ENCODE assay signal across 1 cellular context in the genomic region with DNA sequence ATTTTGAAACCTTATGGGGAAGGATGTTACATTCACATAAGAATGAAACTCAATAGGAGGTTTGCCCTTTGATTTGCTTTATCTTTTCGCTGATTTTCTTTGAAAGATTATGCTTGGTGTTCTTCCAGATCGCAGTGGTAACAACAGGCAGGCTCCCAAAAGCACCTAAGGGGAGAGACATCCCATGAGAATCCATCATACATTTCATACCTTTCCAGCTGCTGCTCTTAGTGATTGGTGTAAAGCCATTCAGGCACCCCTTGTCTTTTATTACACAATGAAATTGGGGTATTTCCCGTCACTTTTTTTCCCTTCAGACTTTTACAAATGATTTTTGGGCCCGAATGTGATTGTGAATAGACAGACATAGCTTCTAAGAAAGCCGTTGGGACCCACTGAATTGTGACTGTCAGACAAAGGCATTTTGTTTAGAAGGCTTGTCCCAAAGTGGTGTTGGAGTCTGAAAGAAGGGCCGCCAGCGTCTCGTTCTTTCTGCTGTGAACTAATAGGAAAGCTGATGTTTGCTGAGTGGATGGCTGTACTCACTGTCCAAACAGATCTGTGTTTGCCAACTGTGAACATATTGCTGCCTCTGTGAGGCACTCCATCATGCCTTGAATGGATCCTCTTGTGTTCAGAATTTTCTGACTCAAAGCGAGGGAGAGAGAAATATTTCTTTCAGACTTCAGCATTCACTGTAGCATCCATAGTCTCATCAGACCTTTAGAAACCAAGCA.
TF ChIP-seq lines count a peak whose summit lies in the region.

No MANE protein-coding gene starts in this region.

TF ChIP-seq in HepG2, 621 proteins besides CTCF, POLR2A, EP300 and RAD21 (continued from another document and continues in another):
- TF ChIP-seq, protein P1, sequence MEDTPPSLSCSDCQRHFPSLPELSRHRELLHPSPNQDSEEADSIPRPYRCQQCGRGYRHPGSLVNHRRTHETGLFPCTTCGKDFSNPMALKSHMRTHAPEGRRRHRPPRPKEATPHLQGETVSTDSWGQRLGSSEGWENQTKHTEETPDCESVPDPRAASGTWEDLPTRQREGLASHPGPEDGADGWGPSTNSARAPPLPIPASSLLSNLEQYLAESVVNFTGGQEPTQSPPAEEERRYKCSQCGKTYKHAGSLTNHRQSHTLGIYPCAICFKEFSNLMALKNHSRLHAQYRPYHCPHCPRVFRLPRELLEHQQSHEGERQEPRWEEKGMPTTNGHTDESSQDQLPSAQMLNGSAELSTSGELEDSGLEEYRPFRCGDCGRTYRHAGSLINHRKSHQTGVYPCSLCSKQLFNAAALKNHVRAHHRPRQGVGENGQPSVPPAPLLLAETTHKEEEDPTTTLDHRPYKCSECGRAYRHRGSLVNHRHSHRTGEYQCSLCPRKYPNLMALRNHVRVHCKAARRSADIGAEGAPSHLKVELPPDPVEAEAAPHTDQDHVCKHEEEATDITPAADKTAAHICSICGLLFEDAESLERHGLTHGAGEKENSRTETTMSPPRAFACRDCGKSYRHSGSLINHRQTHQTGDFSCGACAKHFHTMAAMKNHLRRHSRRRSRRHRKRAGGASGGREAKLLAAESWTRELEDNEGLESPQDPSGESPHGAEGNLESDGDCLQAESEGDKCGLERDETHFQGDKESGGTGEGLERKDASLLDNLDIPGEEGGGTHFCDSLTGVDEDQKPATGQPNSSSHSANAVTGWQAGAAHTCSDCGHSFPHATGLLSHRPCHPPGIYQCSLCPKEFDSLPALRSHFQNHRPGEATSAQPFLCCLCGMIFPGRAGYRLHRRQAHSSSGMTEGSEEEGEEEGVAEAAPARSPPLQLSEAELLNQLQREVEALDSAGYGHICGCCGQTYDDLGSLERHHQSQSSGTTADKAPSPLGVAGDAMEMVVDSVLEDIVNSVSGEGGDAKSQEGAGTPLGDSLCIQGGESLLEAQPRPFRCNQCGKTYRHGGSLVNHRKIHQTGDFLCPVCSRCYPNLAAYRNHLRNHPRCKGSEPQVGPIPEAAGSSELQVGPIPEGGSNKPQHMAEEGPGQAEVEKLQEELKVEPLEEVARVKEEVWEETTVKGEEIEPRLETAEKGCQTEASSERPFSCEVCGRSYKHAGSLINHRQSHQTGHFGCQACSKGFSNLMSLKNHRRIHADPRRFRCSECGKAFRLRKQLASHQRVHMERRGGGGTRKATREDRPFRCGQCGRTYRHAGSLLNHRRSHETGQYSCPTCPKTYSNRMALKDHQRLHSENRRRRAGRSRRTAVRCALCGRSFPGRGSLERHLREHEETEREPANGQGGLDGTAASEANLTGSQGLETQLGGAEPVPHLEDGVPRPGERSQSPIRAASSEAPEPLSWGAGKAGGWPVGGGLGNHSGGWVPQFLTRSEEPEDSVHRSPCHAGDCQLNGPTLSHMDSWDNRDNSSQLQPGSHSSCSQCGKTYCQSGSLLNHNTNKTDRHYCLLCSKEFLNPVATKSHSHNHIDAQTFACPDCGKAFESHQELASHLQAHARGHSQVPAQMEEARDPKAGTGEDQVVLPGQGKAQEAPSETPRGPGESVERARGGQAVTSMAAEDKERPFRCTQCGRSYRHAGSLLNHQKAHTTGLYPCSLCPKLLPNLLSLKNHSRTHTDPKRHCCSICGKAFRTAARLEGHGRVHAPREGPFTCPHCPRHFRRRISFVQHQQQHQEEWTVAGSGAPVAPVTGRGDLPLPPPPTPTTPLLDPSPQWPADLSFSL (CRISPR knock-in tag; IDR thresholded peaks at IDR 0.05) = 0 out of 2 replicates have a peak, but pooled peaks have one; percentile 36
- TF ChIP-seq SAP130 (CRISPR knock-in tag; IDR thresholded peaks at IDR 0.05; ENCODE audit: low read depth) (peak; percentile 91), MTF2 (CRISPR knock-in tag; IDR thresholded peaks at IDR 0.05; ENCODE audit: borderline replicate concordance) (no peak), NR2F6 (IDR thresholded peaks at IDR 0.05) (peak; percentile 49), NR2F6 (CRISPR knock-in tag; IDR thresholded peaks at IDR 0.05) (peak; percentile 67), ZNF441 (CRISPR knock-in tag; IDR thresholded peaks at IDR 0.05; ENCODE audit: borderline replicate concordance) (peak; percentile 53; the same call in 1 of the 2 replicates), FOXA3 (CRISPR knock-in tag; IDR thresholded peaks at IDR 0.05) (peak; percentile 95), NFIC (IDR thresholded peaks at IDR 0.05; ENCODE audit: low read length) (peak; percentile 88), ZBTB3 (CRISPR knock-in tag; IDR thresholded peaks at IDR 0.05; ENCODE audit: borderline replicate concordance, low read depth) (peak; percentile 70; the same call in 1 of the 2 replicates), ZSCAN20 (CRISPR knock-in tag; IDR thresholded peaks at IDR 0.05; ENCODE audit: borderline replicate concordance) (no peak), ZNF3 (CRISPR knock-in tag; IDR thresholded peaks at IDR 0.05) (no peak), ZNF160 (CRISPR knock-in tag; IDR thresholded peaks at IDR 0.05) (no peak), MIER2 (CRISPR knock-in tag; IDR thresholded peaks at IDR 0.05) (peak; percentile 78), REPIN1 (CRISPR knock-in tag; IDR thresholded peaks at IDR 0.05; ENCODE audit: borderline replicate concordance, low read depth) (peak; percentile 71; the same call in 1 of the 2 replicates), TCF7L2 (IDR thresholded peaks at IDR 0.05; ENCODE audit: low read depth, low read length) (no peak), ZNF343 (CRISPR knock-in tag; IDR thresholded peaks at IDR 0.05) (0 out of 2 replicates have a peak, but pooled peaks have one; percentile 34), ZNF747 (CRISPR knock-in tag; IDR thresholded peaks at IDR 0.05; ENCODE audit: borderline replicate concordance) (peak; percentile 30; the same call in 1 of the 2 replicates), ZNF772 (CRISPR knock-in tag; IDR thresholded peaks at IDR 0.05) (peak; percentile 91), ZNF841 (CRISPR knock-in tag; IDR thresholded peaks at IDR 0.05; ENCODE audit: borderline replicate concordance) (no peak), ZNF660 (CRISPR knock-in tag; IDR thresholded peaks at IDR 0.05; ENCODE audit: borderline replicate concordance, low read depth) (no peak), ISX (CRISPR knock-in tag; conservative IDR thresholded peaks at IDR 0.05) (no peak), JARID2 (CRISPR knock-in tag; IDR thresholded peaks at IDR 0.05; ENCODE audit: insufficient replicate concordance) (no peak), RBM22 (optimal IDR thresholded peaks at IDR 0.05; ENCODE audit: low read length) (peak; percentile 99), PAF1 (CRISPR knock-in tag; IDR thresholded peaks at IDR 0.05) (peak; percentile 90), NBN (conservative IDR thresholded peaks at IDR 0.05) (no peak), SP5 (CRISPR knock-in tag; IDR thresholded peaks at IDR 0.05; ENCODE audit: borderline replicate concordance, low read depth) (peak; percentile 53; the same call in 1 of the 2 replicates), ZNF205 (CRISPR knock-in tag; IDR thresholded peaks at IDR 0.05) (peak; percentile 58; the same call in 1 of the 2 replicates), SIX4 (CRISPR knock-in tag; IDR thresholded peaks at IDR 0.05) (peak; percentile 62; the same call in 1 of the 2 replicates), ELF3 (CRISPR knock-in tag; IDR thresholded peaks at IDR 0.05) (peak; percentile 41; the same call in 1 of the 2 replicates), ZC3H4 (CRISPR knock-in tag; IDR thresholded peaks at IDR 0.05; ENCODE audit: borderline replicate concordance) (no peak), PTBP1 (IDR thresholded peaks at IDR 0.05; ENCODE audit: low read depth, low read length, poor library complexity, severe bottlenecking) (no peak)
- TF ChIP-seq, protein P2, sequence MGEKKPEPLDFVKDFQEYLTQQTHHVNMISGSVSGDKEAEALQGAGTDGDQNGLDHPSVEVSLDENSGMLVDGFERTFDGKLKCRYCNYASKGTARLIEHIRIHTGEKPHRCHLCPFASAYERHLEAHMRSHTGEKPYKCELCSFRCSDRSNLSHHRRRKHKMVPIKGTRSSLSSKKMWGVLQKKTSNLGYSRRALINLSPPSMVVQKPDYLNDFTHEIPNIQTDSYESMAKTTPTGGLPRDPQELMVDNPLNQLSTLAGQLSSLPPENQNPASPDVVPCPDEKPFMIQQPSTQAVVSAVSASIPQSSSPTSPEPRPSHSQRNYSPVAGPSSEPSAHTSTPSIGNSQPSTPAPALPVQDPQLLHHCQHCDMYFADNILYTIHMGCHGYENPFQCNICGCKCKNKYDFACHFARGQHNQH (CRISPR knock-in tag; IDR thresholded peaks at IDR 0.05) = peak; percentile 98
- TF ChIP-seq, protein P3, sequence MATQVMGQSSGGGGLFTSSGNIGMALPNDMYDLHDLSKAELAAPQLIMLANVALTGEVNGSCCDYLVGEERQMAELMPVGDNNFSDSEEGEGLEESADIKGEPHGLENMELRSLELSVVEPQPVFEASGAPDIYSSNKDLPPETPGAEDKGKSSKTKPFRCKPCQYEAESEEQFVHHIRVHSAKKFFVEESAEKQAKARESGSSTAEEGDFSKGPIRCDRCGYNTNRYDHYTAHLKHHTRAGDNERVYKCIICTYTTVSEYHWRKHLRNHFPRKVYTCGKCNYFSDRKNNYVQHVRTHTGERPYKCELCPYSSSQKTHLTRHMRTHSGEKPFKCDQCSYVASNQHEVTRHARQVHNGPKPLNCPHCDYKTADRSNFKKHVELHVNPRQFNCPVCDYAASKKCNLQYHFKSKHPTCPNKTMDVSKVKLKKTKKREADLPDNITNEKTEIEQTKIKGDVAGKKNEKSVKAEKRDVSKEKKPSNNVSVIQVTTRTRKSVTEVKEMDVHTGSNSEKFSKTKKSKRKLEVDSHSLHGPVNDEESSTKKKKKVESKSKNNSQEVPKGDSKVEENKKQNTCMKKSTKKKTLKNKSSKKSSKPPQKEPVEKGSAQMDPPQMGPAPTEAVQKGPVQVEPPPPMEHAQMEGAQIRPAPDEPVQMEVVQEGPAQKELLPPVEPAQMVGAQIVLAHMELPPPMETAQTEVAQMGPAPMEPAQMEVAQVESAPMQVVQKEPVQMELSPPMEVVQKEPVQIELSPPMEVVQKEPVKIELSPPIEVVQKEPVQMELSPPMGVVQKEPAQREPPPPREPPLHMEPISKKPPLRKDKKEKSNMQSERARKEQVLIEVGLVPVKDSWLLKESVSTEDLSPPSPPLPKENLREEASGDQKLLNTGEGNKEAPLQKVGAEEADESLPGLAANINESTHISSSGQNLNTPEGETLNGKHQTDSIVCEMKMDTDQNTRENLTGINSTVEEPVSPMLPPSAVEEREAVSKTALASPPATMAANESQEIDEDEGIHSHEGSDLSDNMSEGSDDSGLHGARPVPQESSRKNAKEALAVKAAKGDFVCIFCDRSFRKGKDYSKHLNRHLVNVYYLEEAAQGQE (IDR thresholded peaks at IDR 0.05; ENCODE audit: borderline replicate concordance in 1 of 2, low read depth in 1 of 2, low read length in 2 of 2) = 0 out of 4 replicates have a peak, but pooled peaks of 1 of the 2 experiments have one; percentile 47
- TF ChIP-seq, protein P4, sequence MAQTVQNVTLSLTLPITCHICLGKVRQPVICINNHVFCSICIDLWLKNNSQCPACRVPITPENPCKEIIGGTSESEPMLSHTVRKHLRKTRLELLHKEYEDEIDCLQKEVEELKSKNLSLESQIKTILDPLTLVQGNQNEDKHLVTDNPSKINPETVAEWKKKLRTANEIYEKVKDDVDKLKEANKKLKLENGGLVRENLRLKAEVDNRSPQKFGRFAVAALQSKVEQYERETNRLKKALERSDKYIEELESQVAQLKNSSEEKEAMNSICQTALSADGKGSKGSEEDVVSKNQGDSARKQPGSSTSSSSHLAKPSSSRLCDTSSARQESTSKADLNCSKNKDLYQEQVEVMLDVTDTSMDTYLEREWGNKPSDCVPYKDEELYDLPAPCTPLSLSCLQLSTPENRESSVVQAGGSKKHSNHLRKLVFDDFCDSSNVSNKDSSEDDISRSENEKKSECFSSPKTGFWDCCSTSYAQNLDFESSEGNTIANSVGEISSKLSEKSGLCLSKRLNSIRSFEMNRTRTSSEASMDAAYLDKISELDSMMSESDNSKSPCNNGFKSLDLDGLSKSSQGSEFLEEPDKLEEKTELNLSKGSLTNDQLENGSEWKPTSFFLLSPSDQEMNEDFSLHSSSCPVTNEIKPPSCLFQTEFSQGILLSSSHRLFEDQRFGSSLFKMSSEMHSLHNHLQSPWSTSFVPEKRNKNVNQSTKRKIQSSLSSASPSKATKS (CRISPR knock-in tag; IDR thresholded peaks at IDR 0.05) = no peak
- TF ChIP-seq, protein P5, sequence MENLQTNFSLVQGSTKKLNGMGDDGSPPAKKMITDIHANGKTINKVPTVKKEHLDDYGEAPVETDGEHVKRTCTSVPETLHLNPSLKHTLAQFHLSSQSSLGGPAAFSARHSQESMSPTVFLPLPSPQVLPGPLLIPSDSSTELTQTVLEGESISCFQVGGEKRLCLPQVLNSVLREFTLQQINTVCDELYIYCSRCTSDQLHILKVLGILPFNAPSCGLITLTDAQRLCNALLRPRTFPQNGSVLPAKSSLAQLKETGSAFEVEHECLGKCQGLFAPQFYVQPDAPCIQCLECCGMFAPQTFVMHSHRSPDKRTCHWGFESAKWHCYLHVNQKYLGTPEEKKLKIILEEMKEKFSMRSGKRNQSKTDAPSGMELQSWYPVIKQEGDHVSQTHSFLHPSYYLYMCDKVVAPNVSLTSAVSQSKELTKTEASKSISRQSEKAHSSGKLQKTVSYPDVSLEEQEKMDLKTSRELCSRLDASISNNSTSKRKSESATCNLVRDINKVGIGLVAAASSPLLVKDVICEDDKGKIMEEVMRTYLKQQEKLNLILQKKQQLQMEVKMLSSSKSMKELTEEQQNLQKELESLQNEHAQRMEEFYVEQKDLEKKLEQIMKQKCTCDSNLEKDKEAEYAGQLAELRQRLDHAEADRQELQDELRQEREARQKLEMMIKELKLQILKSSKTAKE (CRISPR knock-in tag; IDR thresholded peaks at IDR 0.05; ENCODE audit: borderline replicate concordance) = peak; percentile 58; the same call in 1 of the 2 replicates
- TF ChIP-seq, protein P6, sequence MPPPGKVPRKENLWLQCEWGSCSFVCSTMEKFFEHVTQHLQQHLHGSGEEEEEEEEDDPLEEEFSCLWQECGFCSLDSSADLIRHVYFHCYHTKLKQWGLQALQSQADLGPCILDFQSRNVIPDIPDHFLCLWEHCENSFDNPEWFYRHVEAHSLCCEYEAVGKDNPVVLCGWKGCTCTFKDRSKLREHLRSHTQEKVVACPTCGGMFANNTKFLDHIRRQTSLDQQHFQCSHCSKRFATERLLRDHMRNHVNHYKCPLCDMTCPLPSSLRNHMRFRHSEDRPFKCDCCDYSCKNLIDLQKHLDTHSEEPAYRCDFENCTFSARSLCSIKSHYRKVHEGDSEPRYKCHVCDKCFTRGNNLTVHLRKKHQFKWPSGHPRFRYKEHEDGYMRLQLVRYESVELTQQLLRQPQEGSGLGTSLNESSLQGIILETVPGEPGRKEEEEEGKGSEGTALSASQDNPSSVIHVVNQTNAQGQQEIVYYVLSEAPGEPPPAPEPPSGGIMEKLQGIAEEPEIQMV (CRISPR knock-in tag; IDR thresholded peaks at IDR 0.05; ENCODE audit: low read depth) = 0 out of 2 replicates have a peak, but pooled peaks have one; percentile 47
- TF ChIP-seq, protein P7, sequence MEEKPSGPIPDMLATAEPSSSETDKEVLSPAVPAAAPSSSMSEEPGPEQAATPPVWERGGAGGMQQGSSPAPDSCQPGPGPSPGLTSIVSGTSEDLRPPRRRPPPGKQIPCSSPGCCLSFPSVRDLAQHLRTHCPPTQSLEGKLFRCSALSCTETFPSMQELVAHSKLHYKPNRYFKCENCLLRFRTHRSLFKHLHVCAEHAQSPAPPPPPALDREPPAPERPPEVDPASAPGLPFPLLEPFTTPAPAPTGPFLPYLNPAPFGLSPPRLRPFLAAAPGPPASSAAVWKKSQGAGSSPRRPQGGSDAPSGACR (CRISPR knock-in tag; IDR thresholded peaks at IDR 0.05) = 0 out of 2 replicates have a peak, but pooled peaks have one; percentile 48
- TF ChIP-seq, protein P8, sequence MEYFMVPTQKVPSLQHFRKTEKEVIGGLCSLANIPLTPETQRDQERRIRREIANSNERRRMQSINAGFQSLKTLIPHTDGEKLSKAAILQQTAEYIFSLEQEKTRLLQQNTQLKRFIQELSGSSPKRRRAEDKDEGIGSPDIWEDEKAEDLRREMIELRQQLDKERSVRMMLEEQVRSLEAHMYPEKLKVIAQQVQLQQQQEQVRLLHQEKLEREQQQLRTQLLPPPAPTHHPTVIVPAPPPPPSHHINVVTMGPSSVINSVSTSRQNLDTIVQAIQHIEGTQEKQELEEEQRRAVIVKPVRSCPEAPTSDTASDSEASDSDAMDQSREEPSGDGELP (IDR thresholded peaks at IDR 0.05; ENCODE audit: borderline replicate concordance, low read depth) = peak; percentile 77; the same call in 1 of the 2 replicates
